Comparison of ENCODE assay signal across 1 cellular context in the genomic region with DNA sequence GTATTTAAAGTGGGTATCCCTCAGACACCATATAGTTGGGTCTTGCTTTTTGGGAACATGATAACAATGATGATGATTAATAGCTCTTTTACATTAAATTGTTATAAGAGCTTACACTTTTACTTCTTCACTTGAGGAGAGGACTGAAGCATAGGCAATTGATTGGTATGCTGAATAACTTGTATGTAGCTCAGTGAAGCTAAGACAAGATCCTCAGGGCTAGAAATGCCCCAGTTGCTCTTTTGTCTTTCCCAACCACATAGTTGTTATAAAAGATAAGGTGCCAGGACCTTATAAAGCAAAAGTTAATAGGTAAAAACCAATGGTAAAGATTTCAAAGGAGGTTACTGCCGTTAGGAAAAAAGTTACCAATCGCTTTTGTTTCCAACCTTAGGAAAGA.
TF ChIP-seq lines count a peak whose summit lies in the region.

No MANE protein-coding gene starts in this region.

TF ChIP-seq in K562, 482 proteins besides CTCF, POLR2A, EP300 and RAD21 (continued from another document):
- TF ChIP-seq, protein P1, sequence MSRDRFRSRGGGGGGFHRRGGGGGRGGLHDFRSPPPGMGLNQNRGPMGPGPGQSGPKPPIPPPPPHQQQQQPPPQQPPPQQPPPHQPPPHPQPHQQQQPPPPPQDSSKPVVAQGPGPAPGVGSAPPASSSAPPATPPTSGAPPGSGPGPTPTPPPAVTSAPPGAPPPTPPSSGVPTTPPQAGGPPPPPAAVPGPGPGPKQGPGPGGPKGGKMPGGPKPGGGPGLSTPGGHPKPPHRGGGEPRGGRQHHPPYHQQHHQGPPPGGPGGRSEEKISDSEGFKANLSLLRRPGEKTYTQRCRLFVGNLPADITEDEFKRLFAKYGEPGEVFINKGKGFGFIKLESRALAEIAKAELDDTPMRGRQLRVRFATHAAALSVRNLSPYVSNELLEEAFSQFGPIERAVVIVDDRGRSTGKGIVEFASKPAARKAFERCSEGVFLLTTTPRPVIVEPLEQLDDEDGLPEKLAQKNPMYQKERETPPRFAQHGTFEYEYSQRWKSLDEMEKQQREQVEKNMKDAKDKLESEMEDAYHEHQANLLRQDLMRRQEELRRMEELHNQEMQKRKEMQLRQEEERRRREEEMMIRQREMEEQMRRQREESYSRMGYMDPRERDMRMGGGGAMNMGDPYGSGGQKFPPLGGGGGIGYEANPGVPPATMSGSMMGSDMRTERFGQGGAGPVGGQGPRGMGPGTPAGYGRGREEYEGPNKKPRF (IDR thresholded peaks at IDR 0.05; ENCODE audit: low read depth, low read length), result no peak
- TF ChIP-seq WHSC1 (IDR thresholded peaks at IDR 0.05; ENCODE audit: low read length) (no peak), BRF1 (IDR thresholded peaks at IDR 0.05; ENCODE audit: borderline replicate concordance, extremely low read depth, insufficient read length) (no peak), NR4A1 (CRISPR knock-in tag; IDR thresholded peaks at IDR 0.05) (no peak), NR4A1 (tag; IDR thresholded peaks at IDR 0.05) (no peak), ZNF239 (CRISPR knock-in tag; IDR thresholded peaks at IDR 0.05) (no peak), ZKSCAN8 (CRISPR knock-in tag; IDR thresholded peaks at IDR 0.05) (no peak)
- TF ChIP-seq, protein P2, sequence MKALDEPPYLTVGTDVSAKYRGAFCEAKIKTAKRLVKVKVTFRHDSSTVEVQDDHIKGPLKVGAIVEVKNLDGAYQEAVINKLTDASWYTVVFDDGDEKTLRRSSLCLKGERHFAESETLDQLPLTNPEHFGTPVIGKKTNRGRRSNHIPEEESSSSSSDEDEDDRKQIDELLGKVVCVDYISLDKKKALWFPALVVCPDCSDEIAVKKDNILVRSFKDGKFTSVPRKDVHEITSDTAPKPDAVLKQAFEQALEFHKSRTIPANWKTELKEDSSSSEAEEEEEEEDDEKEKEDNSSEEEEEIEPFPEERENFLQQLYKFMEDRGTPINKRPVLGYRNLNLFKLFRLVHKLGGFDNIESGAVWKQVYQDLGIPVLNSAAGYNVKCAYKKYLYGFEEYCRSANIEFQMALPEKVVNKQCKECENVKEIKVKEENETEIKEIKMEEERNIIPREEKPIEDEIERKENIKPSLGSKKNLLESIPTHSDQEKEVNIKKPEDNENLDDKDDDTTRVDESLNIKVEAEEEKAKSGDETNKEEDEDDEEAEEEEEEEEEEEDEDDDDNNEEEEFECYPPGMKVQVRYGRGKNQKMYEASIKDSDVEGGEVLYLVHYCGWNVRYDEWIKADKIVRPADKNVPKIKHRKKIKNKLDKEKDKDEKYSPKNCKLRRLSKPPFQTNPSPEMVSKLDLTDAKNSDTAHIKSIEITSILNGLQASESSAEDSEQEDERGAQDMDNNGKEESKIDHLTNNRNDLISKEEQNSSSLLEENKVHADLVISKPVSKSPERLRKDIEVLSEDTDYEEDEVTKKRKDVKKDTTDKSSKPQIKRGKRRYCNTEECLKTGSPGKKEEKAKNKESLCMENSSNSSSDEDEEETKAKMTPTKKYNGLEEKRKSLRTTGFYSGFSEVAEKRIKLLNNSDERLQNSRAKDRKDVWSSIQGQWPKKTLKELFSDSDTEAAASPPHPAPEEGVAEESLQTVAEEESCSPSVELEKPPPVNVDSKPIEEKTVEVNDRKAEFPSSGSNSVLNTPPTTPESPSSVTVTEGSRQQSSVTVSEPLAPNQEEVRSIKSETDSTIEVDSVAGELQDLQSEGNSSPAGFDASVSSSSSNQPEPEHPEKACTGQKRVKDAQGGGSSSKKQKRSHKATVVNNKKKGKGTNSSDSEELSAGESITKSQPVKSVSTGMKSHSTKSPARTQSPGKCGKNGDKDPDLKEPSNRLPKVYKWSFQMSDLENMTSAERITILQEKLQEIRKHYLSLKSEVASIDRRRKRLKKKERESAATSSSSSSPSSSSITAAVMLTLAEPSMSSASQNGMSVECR (CRISPR knock-in tag; IDR thresholded peaks at IDR 0.05), result no peak
- TF ChIP-seq, protein P3, sequence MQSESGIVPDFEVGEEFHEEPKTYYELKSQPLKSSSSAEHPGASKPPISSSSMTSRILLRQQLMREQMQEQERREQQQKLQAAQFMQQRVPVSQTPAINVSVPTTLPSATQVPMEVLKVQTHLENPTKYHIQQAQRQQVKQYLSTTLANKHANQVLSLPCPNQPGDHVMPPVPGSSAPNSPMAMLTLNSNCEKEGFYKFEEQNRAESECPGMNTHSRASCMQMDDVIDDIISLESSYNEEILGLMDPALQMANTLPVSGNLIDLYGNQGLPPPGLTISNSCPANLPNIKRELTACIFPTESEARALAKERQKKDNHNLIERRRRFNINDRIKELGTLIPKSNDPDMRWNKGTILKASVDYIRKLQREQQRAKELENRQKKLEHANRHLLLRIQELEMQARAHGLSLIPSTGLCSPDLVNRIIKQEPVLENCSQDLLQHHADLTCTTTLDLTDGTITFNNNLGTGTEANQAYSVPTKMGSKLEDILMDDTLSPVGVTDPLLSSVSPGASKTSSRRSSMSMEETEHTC (IDR thresholded peaks at IDR 0.05), result no peak
